Comparison of ENCODE assay signal across 23 cellular contexts in the genomic region with DNA sequence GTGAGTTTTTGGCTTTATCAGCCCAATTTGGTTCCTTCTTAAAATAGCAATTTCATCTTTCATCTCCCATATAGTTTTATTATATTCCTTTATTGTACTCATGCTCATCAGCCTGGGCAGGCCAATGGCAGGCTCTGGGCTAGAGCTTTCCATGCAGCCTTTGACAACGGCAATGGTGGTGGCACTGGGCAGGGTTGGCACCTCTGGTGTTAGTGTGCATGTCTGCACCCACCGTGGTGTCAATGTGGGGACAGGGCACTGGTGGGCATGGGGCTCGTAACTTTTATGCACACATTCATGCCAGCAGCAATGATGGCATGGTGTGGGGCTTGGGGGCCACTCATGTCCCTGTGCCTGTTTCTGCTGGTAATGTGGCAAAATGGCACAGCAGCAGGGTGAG.
DNase-seq lines count a peak whose midpoint lies in the region; ATAC-seq, FAIRE-seq and TF ChIP-seq lines count a peak whose summit lies in the region.
"Had no signal": no experiment of that assay in that cellular context is flagged by ENCODE, and none has a peak within 500 bp of the region (broad histone marks: within the 10 kb centered on the region; RNA-seq: fewer than 3 reads in every experiment).

No MANE protein-coding gene starts in this region.

- H3K14ac ChIP-seq in H1 (ENCODE audit: insufficient read length) = no peak overlapping the region

- no peak for TF ChIP-seq CTCF in GM23338 (conservative IDR thresholded peaks at IDR 0.05; ENCODE audit: low read depth in 2 of 2)
- TF ChIP-seq CTCF in H1 (IDR thresholded peaks at IDR 0.05; ENCODE audit: control extremely low read depth in 1 of 3, insufficient read depth in 1 of 3, low read depth in 1 of 3, low read length in 3 of 3) = no peak
- TF ChIP-seq CTCF in progenitor cell of endocrine pancreas (IDR thresholded peaks at IDR 0.05; ENCODE audit: unreplicated experiment) = no peak
- no peak for TF ChIP-seq CTCF in upper lobe of right lung (IDR thresholded peaks at IDR 0.05)

- H3K4me3 ChIP-seq in GM23338 = no peak overlapping the region
- H3K4me3 ChIP-seq in H1 (ENCODE audit: extremely low read depth in 1 of 4, insufficient read depth in 2 of 4, low read depth in 3 of 4, low read length in 4 of 4) = no peak overlapping the region
- no peak overlapping the region for H3K4me3 ChIP-seq in upper lobe of right lung
- H3K4me3 ChIP-seq: A549; BLaER1 treated with 17β-estradiol and CSF1 and Interleukin-3, amounts not matched to agents 10 nM and 100 nM; GM12878 had no signal

- no peak overlapping the region for H2AFZ ChIP-seq in GM23338
- no peak overlapping the region for H2AFZ ChIP-seq in H1 (ENCODE audit: low read length)

- H3K27me3 Mint-ChIP-seq in GM23338 (ENCODE audit: insufficient read depth, low read depth, poor library complexity) (no peaks in the 10 kb centered on the region), progenitor cell of endocrine pancreas (no peaks in the 10 kb centered on the region)
- H3K27me3 Mint-ChIP-seq: CD4-positive, alpha-beta T cell; CD8-positive, alpha-beta memory T cell had no signal

- no peak for FAIRE-seq in H1 (lab: Jason Lieb, UNC)
- FAIRE-seq: A549, GM12878 had no signal

- no peak overlapping the region for H3K4me2 ChIP-seq in GM23338
- no peak overlapping the region for H3K4me2 ChIP-seq in H1 (ENCODE audit: insufficient read depth in 1 of 2, low read depth in 2 of 2, low read length in 2 of 2)
- H3K4me2 ChIP-seq: A549; BLaER1 treated with 17β-estradiol and CSF1 and Interleukin-3, amounts not matched to agents 10 nM and 100 nM had no signal

- no peak overlapping the region for H2AK5ac ChIP-seq in H1 (ENCODE audit: low read depth, low read length)

- no peaks in the 10 kb centered on the region for H3F3A ChIP-seq in GM23338 (replicated peaks; ENCODE audit: low read depth)

- no peak overlapping the region for H2BK15ac ChIP-seq in H1 (ENCODE audit: low read length)

- no peaks in the 10 kb centered on the region for H3K9me2 ChIP-seq in GM23338 (ENCODE audit: insufficient read depth)

- H3K4me3 Mint-ChIP-seq in GM23338 (no peak overlapping the region), progenitor cell of endocrine pancreas (ENCODE audit: low read depth) (no peak overlapping the region)
- H3K4me3 Mint-ChIP-seq: CD14-positive monocyte; CD4-positive, alpha-beta T cell; CD8-positive, alpha-beta memory T cell; H9 had no signal

- H3K36me3 ChIP-seq in GM23338 (ENCODE audit: insufficient read depth) (no peaks in the 10 kb centered on the region), H1 (ENCODE audit: control insufficient read depth in 2 of 4, insufficient read depth in 4 of 4, low read length in 3 of 4) (no peaks in the 10 kb centered on the region), upper lobe of right lung (no peaks in the 10 kb centered on the region)
- H3K36me3 ChIP-seq: BE2C; BLaER1 treated with 17β-estradiol and CSF1 and Interleukin-3, amounts not matched to agents 10 nM and 100 nM had no signal

- H4K91ac ChIP-seq in H1 (replicated peaks; ENCODE audit: insufficient read length, low read length) = no peak overlapping the region

- H3K9me3 ChIP-seq in H1 (ENCODE audit: insufficient read depth in 2 of 2, low read depth in 1 of 2, low read length in 1 of 2) = no peaks in the 10 kb centered on the region
- H3K9me3 ChIP-seq in upper lobe of right lung = no peaks in the 10 kb centered on the region
- H3K9me3 ChIP-seq: A549; BE2C; BLaER1 treated with 17β-estradiol and CSF1 and Interleukin-3, amounts not matched to agents 10 nM and 100 nM had no signal

- TF ChIP-seq EP300 in H1 (IDR thresholded peaks at IDR 0.05; ENCODE audit: borderline replicate concordance in 1 of 2, low read depth in 2 of 2, low read length in 2 of 2) = no peak

- intact Hi-C loops in upper lobe of right lung (cut with DNase I) = no loop called here

- CTCF ChIA-PET in H1 (lab: Charles Lee; ENCODE audit: partially characterized antibody) = no interaction called here

- H3K9me3 Mint-ChIP-seq in GM23338 (no peaks in the 10 kb centered on the region), progenitor cell of endocrine pancreas (ENCODE audit: low read depth) (no peaks in the 10 kb centered on the region)
- H3K9me3 Mint-ChIP-seq: H9 had no signal

- no peaks in the 10 kb centered on the region for H3K4me1 Mint-ChIP-seq in GM23338
- no peaks in the 10 kb centered on the region for H3K4me1 Mint-ChIP-seq in progenitor cell of endocrine pancreas (ENCODE audit: low read depth)
- H3K4me1 Mint-ChIP-seq: CD14-positive monocyte; CD8-positive, alpha-beta memory T cell; H9 had no signal

- TF ChIP-seq POLR2A in H1 (IDR thresholded peaks at IDR 0.05; ENCODE audit: control extremely low read depth in 1 of 2, low read depth in 2 of 2, low read length in 2 of 2) = no peak

- DNase-seq in GM23338 (ENCODE audit: low spot score) (no peak), H1 (ENCODE audit: low read depth in 1 of 2, low spot score in 2 of 2) (no peak), progenitor cell of endocrine pancreas (ENCODE audit: low spot score, unreplicated experiment) (no peak), upper lobe of right lung (peak; percentile 37), NOMO-1 (lab: John Stamatoyannopoulos, UW; ENCODE audit: unreplicated experiment in 2 of 2) (no peak)
- no peak for DNase-seq in activated CD4-positive, alpha-beta T cell treated with anti-CD3 and anti-CD28 coated beads, Interleukin-2, amount 50 U/mL, for 4 hours
- DNase-seq: ACHN; AML-193; BE2C; CD4-positive, alpha-beta T cell; CD8-positive, alpha-beta memory T cell; DMS 273 treated with DMSO at 0.1 percent for 48 hours; DMS79; EL; GDM1; H9 had no signal

- no peaks in the 10 kb centered on the region for H3K36me3 Mint-ChIP-seq in GM23338 (ENCODE audit: low read depth)
- H3K36me3 Mint-ChIP-seq in progenitor cell of endocrine pancreas (ENCODE audit: insufficient read depth) = no peaks in the 10 kb centered on the region
- H3K36me3 Mint-ChIP-seq: CD14-positive monocyte; CD8-positive, alpha-beta memory T cell had no signal

- WGBS in H1 (ENCODE audit: extremely low coverage in 1 of 2, insufficient coverage in 1 of 2, insufficient read length in 1 of 2, insufficient replicate concordance in 2 of 2, low coverage in 1 of 2, low lambda C conversion rate in 2 of 2, missing lambda C conversion rate in 1 of 2), 2 experiments = 64% methylated on average over 3 of the region's 3 CpGs; no CpG with 5 or more reads in 1 of the 2 experiments

- H3K23me2 ChIP-seq in H1 (ENCODE audit: low read depth, low read length) = no peaks in the 10 kb centered on the region

- H3K27ac ChIP-seq in GM23338 (ENCODE audit: low read depth) = no peak overlapping the region
- H3K27ac ChIP-seq in H1 (ENCODE audit: low read depth, low read length) = no peak overlapping the region
- no peak overlapping the region for H3K27ac ChIP-seq in upper lobe of right lung
- H3K27ac ChIP-seq: 22Rv1; A549; BLaER1 treated with 17β-estradiol and CSF1 and Interleukin-3, amounts not matched to agents 10 nM and 100 nM had no signal

- H3K18ac ChIP-seq in H1 (ENCODE audit: extremely low read depth, low read length) = no peak overlapping the region

- no peak overlapping the region for H3K4ac ChIP-seq in H1 (replicated peaks; ENCODE audit: insufficient read length, low read depth, low read length)

- H3K79me2 ChIP-seq in GM23338 (replicated peaks; ENCODE audit: insufficient read depth) (no peaks in the 10 kb centered on the region), H1 (ENCODE audit: control insufficient read depth in 1 of 2, insufficient read depth in 2 of 2, low read length in 2 of 2) (no peaks in the 10 kb centered on the region)

- no peaks in the 10 kb centered on the region for H4K20me1 ChIP-seq in GM23338 (replicated peaks; ENCODE audit: insufficient read depth)
- no peaks in the 10 kb centered on the region for H4K20me1 ChIP-seq in H1 (replicated peaks in 1 of 2; ENCODE audit: control insufficient read depth in 1 of 2, insufficient read depth in 2 of 2, low read length in 2 of 2)
- H4K20me1 ChIP-seq: BLaER1 treated with 17β-estradiol and CSF1 and Interleukin-3, amounts not matched to agents 10 nM and 100 nM had no signal

- no peaks in the 10 kb centered on the region for H3K79me1 ChIP-seq in H1 (ENCODE audit: low read depth, low read length)

- ATAC-seq in GM23338 (no peak), upper lobe of right lung (peak; percentile 22), HG03378 (IDR thresholded peaks at IDR 0.05; ENCODE audit: unreplicated experiment) (no peak)
- ATAC-seq: A549, GM12878, HCT116 had no signal

- H3K23ac ChIP-seq in H1 (ENCODE audit: insufficient read length) = no peak overlapping the region

- H4K5ac ChIP-seq in H1 (ENCODE audit: insufficient read length, low read depth, low read length) = no peak overlapping the region

- H2BK12ac ChIP-seq in H1 (ENCODE audit: low read depth, low read length) = 0 out of 2 replicates have a peak overlapping the region, but pooled peaks have one; percentile 60

- H3K9ac ChIP-seq in H1 (replicated peaks in 1 of 4; ENCODE audit: extremely low read depth in 1 of 4, low read depth in 3 of 4, low read length in 3 of 4) = no peak overlapping the region
- H3K9ac ChIP-seq: BLaER1 treated with 17β-estradiol and CSF1 and Interleukin-3, amounts not matched to agents 10 nM and 100 nM had no signal

- no peak overlapping the region for H3K56ac ChIP-seq in H1 (replicated peaks; ENCODE audit: insufficient read length, low read depth, low read length)

- H3K27ac Mint-ChIP-seq in GM23338 (peak overlapping the region; percentile 66; the same call in 1 of the 2 replicates), progenitor cell of endocrine pancreas (peak overlapping the region; percentile 46)
- H3K27ac Mint-ChIP-seq: CD14-positive monocyte; CD4-positive, alpha-beta T cell; CD8-positive, alpha-beta memory T cell; H9 had no signal

- H3K27me3 ChIP-seq in GM23338 (ENCODE audit: insufficient read depth) = no peaks in the 10 kb centered on the region
- no peaks in the 10 kb centered on the region for H3K27me3 ChIP-seq in H1 (replicated peaks in 1 of 4; ENCODE audit: control insufficient read depth in 3 of 4, extremely low read depth in 1 of 4, insufficient read depth in 3 of 4, low read length in 3 of 4)
- no peaks in the 10 kb centered on the region for H3K27me3 ChIP-seq in upper lobe of right lung
- H3K27me3 ChIP-seq: BE2C; BLaER1 treated with 17β-estradiol and CSF1 and Interleukin-3, amounts not matched to agents 10 nM and 100 nM had no signal

- H3K4me1 ChIP-seq in GM23338 (ENCODE audit: insufficient read depth) (no peaks in the 10 kb centered on the region), H1 (replicated peaks in 1 of 4; ENCODE audit: control insufficient read depth in 3 of 4, insufficient read depth in 4 of 4, low read length in 3 of 4) (no peaks in the 10 kb centered on the region), upper lobe of right lung (no peaks in the 10 kb centered on the region)
- H3K4me1 ChIP-seq: A549; BE2C; BLaER1 treated with 17β-estradiol and CSF1 and Interleukin-3, amounts not matched to agents 10 nM and 100 nM had no signal

- POLR2A ChIA-PET in H1 (lab: Charles Lee; ENCODE audit: partially characterized antibody) = no interaction called here

- no peak overlapping the region for H2BK20ac ChIP-seq in H1 (ENCODE audit: low read length)

- H4K8ac ChIP-seq in H1 (ENCODE audit: extremely low read depth, insufficient read depth, low read length) = no peak overlapping the region

- no peak overlapping the region for H2BK5ac ChIP-seq in H1 (ENCODE audit: low read depth, low read length)

- no peak for TF ChIP-seq RAD21 in H1 (IDR thresholded peaks at IDR 0.05 in 1 of 2, conservative IDR thresholded peaks at IDR 0.05 in 1 of 2; ENCODE audit: low read depth in 2 of 2, low read length in 2 of 2)

- H2BK120ac ChIP-seq in H1 (replicated peaks; ENCODE audit: low read depth, low read length) = no peak overlapping the region
